16 cellular contexts compared by ENCODE assay signal in the genomic region with DNA sequence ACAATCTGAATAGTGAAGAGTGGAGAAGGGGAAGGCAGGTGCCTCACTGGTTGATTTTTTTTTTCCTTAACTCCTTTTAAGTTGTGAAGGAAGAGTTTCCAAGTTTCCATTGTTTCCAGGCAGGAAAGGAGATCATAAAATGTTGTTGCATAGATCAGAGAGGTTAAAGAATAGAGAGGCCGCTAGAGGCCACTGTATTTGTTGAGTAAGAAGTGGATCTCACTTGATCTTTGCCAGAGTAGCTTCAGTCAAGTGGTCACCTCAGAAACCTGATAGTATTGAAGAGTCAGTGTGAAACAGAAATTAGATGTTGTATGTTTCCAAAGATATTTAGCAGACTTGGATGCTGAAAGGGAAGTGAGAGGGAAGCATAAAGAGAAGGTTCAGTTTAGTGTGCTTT. TPM values are rescaled to one million over a fixed set of nuclear protein-coding genes. Genes with fewer than 3 reads are reported as not detected.
DNase-seq lines count a peak whose midpoint lies in the region; ATAC-seq lines count a peak whose summit lies in the region.
"Had no signal": no experiment of that assay in that cellular context is flagged by ENCODE, and none has a peak within 500 bp of the region (broad histone marks: within the 10 kb centered on the region; RNA-seq: fewer than 3 reads in every experiment).

No MANE protein-coding gene starts in this region.

- DNase-seq in A172 (ENCODE audit: low spot score), result peak; percentile 19
- peak; percentile 17 for DNase-seq in HT1080 (ENCODE audit: low read depth)
- peak; percentile 59 for DNase-seq in RKO (ENCODE audit: low spot score)
- DNase-seq in kidney glomerular epithelial cell (lab: John Stamatoyannopoulos, UW), result peak; percentile 8
- no peak for DNase-seq in iPS-NIHi11 (ENCODE audit: low spot score)
- no peak for DNase-seq in SKM-1 treated with dmso at 0.1 percent for 144 hours (lab: John Stamatoyannopoulos, UW; ENCODE audit: unreplicated experiment)
- DNase-seq: activated B cell treated with CpG ODN at 0.5 μM for 24 hours, C1 segment of cervical spinal cord, caudate nucleus, islet precursor cell, MG63, Peyer's patch had no signal

- no peak for ATAC-seq in GM21360 (IDR thresholded peaks at IDR 0.05; ENCODE audit: unreplicated experiment)
- no peak for ATAC-seq in HG03045 (IDR thresholded peaks at IDR 0.05; ENCODE audit: unreplicated experiment)
- ATAC-seq: HCT116 had no signal

RNA-seq across cellular contexts. Expression of gene CTNNA2, which starts 17.6 kb away (rescaled TPM):
- total RNA-seq in A172 (2014; rRNA removed; shearing (Covaris generic)), result 0.31 and 0.41 TPM in 2 replicates
- total RNA-seq in HT1080 (2014; rRNA removed; shearing (Covaris generic)), result not detected in 2 replicates
- not detected in 2 replicates for polyA plus RNA-seq in HT1080 (2015; cell fraction: cytosol; rRNA removed)
- not detected in 2 replicates for polyA plus RNA-seq in HT1080 (2015; cell fraction: nucleus; rRNA removed)
- total RNA-seq: activated B cell treated with CpG ODN at 0.5 μM for 24 hours, fibroblast of lung had no signal
- polyA plus RNA-seq: fibroblast of lung had no signal

Comparison
In these comparisons a context has a peak if more than half of its experiments do, and no peak if none do; other contexts are left out.
1. DNase-seq: peak in A172 (single experiment), HT1080 (single experiment), RKO (single experiment) and kidney glomerular epithelial cell (single experiment); none in iPS-NIHi11 (single experiment) and SKM-1 treated with dmso at 0.1 percent for 144 hours (single experiment).